13 cellular contexts compared by ENCODE assay signal in the genomic region with DNA sequence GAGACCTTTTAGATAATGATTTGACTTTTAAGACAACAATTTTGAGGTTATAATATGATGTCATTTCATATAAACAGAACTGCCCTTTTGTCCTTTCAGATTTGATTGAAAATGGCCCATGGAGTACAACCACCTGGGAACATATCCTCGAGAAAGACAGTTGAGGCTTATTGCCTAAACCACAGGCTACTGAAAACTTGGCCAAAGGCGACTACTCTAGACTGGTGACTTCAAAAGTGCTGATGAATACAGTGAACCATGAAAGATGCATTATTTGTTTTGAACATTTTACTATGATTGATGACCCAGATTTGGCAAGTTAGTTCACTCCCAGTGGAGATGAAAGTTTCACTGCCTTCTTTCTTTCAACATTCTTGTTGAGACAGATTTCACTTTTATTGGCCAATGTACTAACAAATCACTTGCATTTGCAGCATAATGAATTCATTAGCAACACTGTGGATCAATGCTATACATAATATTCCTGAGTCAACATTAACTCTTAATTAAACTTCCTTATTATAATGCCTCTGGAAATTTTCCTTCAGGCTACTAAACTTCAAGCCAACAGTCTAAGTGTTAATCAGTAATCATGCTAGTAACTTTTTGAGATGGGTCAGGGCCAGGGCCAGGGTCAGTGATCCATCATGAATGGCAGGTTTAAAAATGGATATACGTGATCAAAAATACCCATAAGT.
DNase-seq lines count a peak whose midpoint lies in the region; ATAC-seq and TF ChIP-seq lines count a peak whose summit lies in the region.
"Had no signal": no experiment of that assay in that cellular context is flagged by ENCODE, and none has a peak within 500 bp of the region (broad histone marks: within the 10 kb centered on the region; RNA-seq: fewer than 3 reads in every experiment).

No MANE protein-coding gene starts in this region.

- H3K27me3 ChIP-seq in PC-9 (ENCODE audit: insufficient read depth, low read depth): no peaks in the 10 kb centered on the region
- H3K27me3 ChIP-seq: dorsolateral prefrontal cortex had no signal

- peak overlapping the region; percentile 23; the same call in 1 of the 2 replicates for H3K27ac ChIP-seq in PC-9
- H3K27ac ChIP-seq: dorsolateral prefrontal cortex had no signal

- POLR2A ChIA-PET in PC-9 (lab: Charles Lee; ENCODE audit: unreplicated experiment): interaction anchor here (0.6 kb wide), 2 partner anchors 21 to 24 kb away, joined by 3 to 4 read pairs; no protein-coding TSS in a partner anchor

- H3K4me3 ChIP-seq in PC-9: no peak overlapping the region
- H3K4me3 ChIP-seq: dorsolateral prefrontal cortex had no signal

- no peaks in the 10 kb centered on the region for H3K36me3 ChIP-seq in PC-9 (ENCODE audit: low read depth)

- H3F3A ChIP-seq in PC-9 (ENCODE audit: insufficient read depth, low read depth): 0 out of 2 replicates have a peak, but pooled peaks cover 12% of the 10 kb centered on the region

- CTCF ChIA-PET in PC-9 (lab: Charles Lee): no interaction called here

- no peaks in the 10 kb centered on the region for H3K9me2 ChIP-seq in PC-9 (ENCODE audit: insufficient read depth)

- DNase-seq in GM04503 (ENCODE audit: low read depth) (peak; percentile 35), PC-9 (peak in 1 of 2 experiments; percentile 89), fibroblast of gingiva (ENCODE audit: low read depth) (peak; percentile 92), sciatic nerve (ENCODE audit: low spot score) (no peak), SIG-M5 (lab: John Stamatoyannopoulos, UW) (no peak), NCI-H524 treated with DMSO at 0.1 percent for 48 hours (lab: John Stamatoyannopoulos, UW) (no peak)
- DNase-seq: activated CD4-positive, CD25-positive, alpha-beta regulatory T cell treated with anti-CD3 and anti-CD28 coated beads, Interleukin-2, amount 50 U/mL, for 72 hours; dorsolateral prefrontal cortex; GDM1; NCI-H2081; stimulated activated naive CD4-positive, alpha-beta T cell had no signal

- no peak overlapping the region for H2AFZ ChIP-seq in PC-9

- H4K20me1 ChIP-seq in PC-9 (ENCODE audit: insufficient read depth): 0 out of 2 replicates have a peak, but pooled peaks cover 3% of the 10 kb centered on the region

- intact Hi-C loops in PC-9 (cut with micrococcal nuclease; ENCODE audit: unreplicated experiment): no loop called here
- intact Hi-C loops in sciatic nerve (cut with DNase I): no loop called here

- H3K9me3 ChIP-seq in PC-9 (ENCODE audit: insufficient read depth, low read depth): no peaks in the 10 kb centered on the region

- ATAC-seq in sciatic nerve (peak; percentile 91), HG02840 (IDR thresholded peaks at IDR 0.05; ENCODE audit: low FRiP score, unreplicated experiment) (no peak)
- ATAC-seq: HCT116 had no signal

- H3K4me2 ChIP-seq in PC-9: peak overlapping the region; percentile 10

- H3K4me1 ChIP-seq in PC-9 (replicated peaks; ENCODE audit: insufficient read depth): peaks cover 40% of the 10 kb centered on the region

- no TSS peak for BruUV-seq in PC-9 (replicated peaks; lab: Mats Ljungman, UMichigan)

- TF ChIP-seq CTCF in PC-9 (conservative IDR thresholded peaks at IDR 0.05): no peak

- H3K79me2 ChIP-seq in PC-9 (ENCODE audit: low read depth): no peaks in the 10 kb centered on the region

Comparison
In these comparisons a context has a peak if more than half of its experiments do, and no peak if none do; other contexts are left out.
1. DNase-seq: peak in GM04503 (single experiment) and fibroblast of gingiva (single experiment); none in sciatic nerve (single experiment), SIG-M5 (single experiment) and NCI-H524 treated with DMSO at 0.1 percent for 48 hours (single experiment).